15 cellular contexts compared by ENCODE assay signal in the genomic region with DNA sequence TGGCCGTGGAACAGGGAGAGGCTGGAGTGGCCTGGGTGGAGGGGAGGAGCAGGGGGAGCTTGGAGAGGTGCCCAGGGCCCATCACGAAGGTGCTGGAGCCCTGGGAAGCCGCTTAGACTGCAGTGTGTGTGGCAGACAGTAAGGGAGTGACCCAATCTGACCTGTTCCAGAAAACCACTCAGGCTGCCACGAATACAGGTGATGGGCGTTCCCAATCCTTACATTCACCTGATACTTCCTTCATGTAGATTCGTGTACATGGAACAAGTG.
DNase-seq lines count a peak whose midpoint lies in the region; ATAC-seq and TF ChIP-seq lines count a peak whose summit lies in the region.
"Had no signal": no experiment of that assay in that cellular context is flagged by ENCODE, and none has a peak within 500 bp of the region (broad histone marks: within the 10 kb centered on the region; RNA-seq: fewer than 3 reads in every experiment).

No MANE protein-coding gene starts in this region.

- peaks cover 5% of the 10 kb centered on the region for H3K36me3 Mint-ChIP-seq in activated T-helper 1 cell treated with anti-CD3 and anti-CD28 coated beads, Interleukin-12 subunit alpha, Interleukin-12 subunit beta, Interleukin-2, Interleukin-4 antibody, amounts not matched to agents 30 ng/mL and 10 ng/mL and 1 ng/mL, durations not matched to agents 14 hours and 24 hours and 36 hours (ENCODE audit: low read depth)
- peaks cover 59% of the 10 kb centered on the region for H3K36me3 Mint-ChIP-seq in mesothelial cell of epicardium

- H3K27me3 ChIP-seq in gastroesophageal sphincter (no peaks in the 10 kb centered on the region), stomach smooth muscle (ENCODE audit: control insufficient read depth in 1 of 2, insufficient read depth in 2 of 2, low read length in 2 of 2) (no peaks in the 10 kb centered on the region), aorta (ENCODE audit: control insufficient read depth in 1 of 2, insufficient read depth in 2 of 2, low read length in 1 of 2) (no peaks in the 10 kb centered on the region)

- no peak overlapping the region for H3K9ac ChIP-seq in stomach smooth muscle (ENCODE audit: low read length in 2 of 2)
- H3K9ac ChIP-seq: KMS-11 had no signal

- intact Hi-C loops in activated T-helper 1 cell treated with anti-CD3 and anti-CD28 coated beads, Interleukin-12 subunit alpha, Interleukin-12 subunit beta, Interleukin-2, Interleukin-4 antibody, amounts not matched to agents 30 ng/mL and 10 ng/mL and 1 ng/mL, durations not matched to agents 14 hours and 24 hours and 36 hours (cut with micrococcal nuclease), result no loop called here
- intact Hi-C loops in aorta (cut with DNase I), result no loop called here

- TF ChIP-seq EP300 in gastroesophageal sphincter (IDR thresholded peaks at IDR 0.05), result no peak

- TF ChIP-seq POLR2A in gastroesophageal sphincter (IDR thresholded peaks at IDR 0.05), result no peak

- H3K4me1 ChIP-seq in gastroesophageal sphincter (peaks cover 0 to 90% (median 9%) of the 10 kb centered on the region in 3 donors), stomach smooth muscle (ENCODE audit: control insufficient read depth, insufficient read depth, low read length) (peaks cover 42% of the 10 kb centered on the region), aorta (ENCODE audit: control insufficient read depth in 1 of 2, insufficient read depth in 2 of 2, low read length in 2 of 2) (no peaks in the 10 kb centered on the region)

- 35 to 61% methylated on average over 5 to 6 of the region's 6 CpGs for WGBS in gastroesophageal sphincter (ENCODE audit: low coverage in 1 of 2), 2 donors
- WGBS in aorta, 2 donors, result 48 to 54% methylated on average over 6 of the region's 6 CpGs

- peaks cover 7% of the 10 kb centered on the region for H3K4me1 Mint-ChIP-seq in activated T-helper 1 cell treated with anti-CD3 and anti-CD28 coated beads, Interleukin-12 subunit alpha, Interleukin-12 subunit beta, Interleukin-2, Interleukin-4 antibody, amounts not matched to agents 30 ng/mL and 10 ng/mL and 1 ng/mL, durations not matched to agents 14 hours and 24 hours and 36 hours (ENCODE audit: low read depth)
- peaks cover 27% of the 10 kb centered on the region for H3K4me1 Mint-ChIP-seq in mesothelial cell of epicardium
- H3K4me1 Mint-ChIP-seq: neural crest cell had no signal

- H3K27me3 Mint-ChIP-seq in activated T-helper 1 cell treated with anti-CD3 and anti-CD28 coated beads, Interleukin-12 subunit alpha, Interleukin-12 subunit beta, Interleukin-2, Interleukin-4 antibody, amounts not matched to agents 30 ng/mL and 10 ng/mL and 1 ng/mL, durations not matched to agents 14 hours and 24 hours and 36 hours (ENCODE audit: insufficient read depth), result no peaks in the 10 kb centered on the region
- H3K27me3 Mint-ChIP-seq in mesothelial cell of epicardium (ENCODE audit: low read depth), result no peaks in the 10 kb centered on the region

- H3K4me3 ChIP-seq in gastroesophageal sphincter, result no peak overlapping the region
- H3K4me3 ChIP-seq in stomach smooth muscle (ENCODE audit: low read length in 2 of 2), result no peak overlapping the region
- H3K4me3 ChIP-seq in aorta (ENCODE audit: low read length in 2 of 2), result no peak overlapping the region

- H3K36me3 ChIP-seq in gastroesophageal sphincter (peaks cover 0 to 100% of the 10 kb centered on the region in 2 donors), stomach smooth muscle (ENCODE audit: control insufficient read depth in 2 of 2, insufficient read depth in 2 of 2, low read length in 2 of 2) (peaks cover 61 to 65% of the 10 kb centered on the region in 2 donors), aorta (ENCODE audit: control insufficient read depth in 1 of 2, insufficient read depth in 2 of 2, low read length in 1 of 2) (peaks cover 4 to 8% of the 10 kb centered on the region in 2 donors)

- H3K27ac Mint-ChIP-seq in activated T-helper 1 cell treated with anti-CD3 and anti-CD28 coated beads, Interleukin-12 subunit alpha, Interleukin-12 subunit beta, Interleukin-2, Interleukin-4 antibody, amounts not matched to agents 30 ng/mL and 10 ng/mL and 1 ng/mL, durations not matched to agents 14 hours and 24 hours and 36 hours, result peak overlapping the region; percentile 0
- peak overlapping the region; percentile 71 for H3K27ac Mint-ChIP-seq in mesothelial cell of epicardium

- TF ChIP-seq CTCF in gastroesophageal sphincter (IDR thresholded peaks at IDR 0.05) (no peak), mesothelial cell of epicardium (IDR thresholded peaks at IDR 0.05; ENCODE audit: unreplicated experiment) (no peak), GM20000 (IDR thresholded peaks at IDR 0.05; ENCODE audit: extremely low read depth, missing control alignments) (no peak)

- H3K9me3 ChIP-seq in gastroesophageal sphincter, result no peaks in the 10 kb centered on the region
- H3K9me3 ChIP-seq in stomach smooth muscle (ENCODE audit: control insufficient read depth in 2 of 2, low read length in 2 of 2), result no peaks in the 10 kb centered on the region
- no peaks in the 10 kb centered on the region for H3K9me3 ChIP-seq in aorta (ENCODE audit: control insufficient read depth, low read length)

- ATAC-seq in gastroesophageal sphincter, result no peak
- ATAC-seq in aorta (ENCODE audit: low FRiP score), result no peak

- H3K9me3 Mint-ChIP-seq in activated T-helper 1 cell treated with anti-CD3 and anti-CD28 coated beads, Interleukin-12 subunit alpha, Interleukin-12 subunit beta, Interleukin-2, Interleukin-4 antibody, amounts not matched to agents 30 ng/mL and 10 ng/mL and 1 ng/mL, durations not matched to agents 14 hours and 24 hours and 36 hours, result no peaks in the 10 kb centered on the region
- H3K9me3 Mint-ChIP-seq in mesothelial cell of epicardium, result no peaks in the 10 kb centered on the region
- H3K9me3 Mint-ChIP-seq: neural crest cell had no signal

- H3K27ac ChIP-seq in gastroesophageal sphincter, result peak overlapping the region in 3 of 4 donors; percentile 52 to 73 (median 62)
- H3K27ac ChIP-seq in stomach smooth muscle (ENCODE audit: low read length), result peak overlapping the region; percentile 60
- H3K27ac ChIP-seq in aorta (ENCODE audit: low read depth in 1 of 2, low read length in 2 of 2), result peak overlapping the region in 1 of 2 donors; percentile 75
- H3K27ac ChIP-seq: KMS-11 had no signal

- no peak for DNase-seq in activated T-helper 1 cell treated with anti-CD3 and anti-CD28 coated beads, Interleukin-12 subunit alpha, Interleukin-12 subunit beta, Interleukin-2, Interleukin-4 antibody, amounts not matched to agents 30 ng/mL and 10 ng/mL and 1 ng/mL, durations not matched to agents 14 hours and 24 hours and 36 hours (ENCODE audit: low spot score)
- DNase-seq in mesothelial cell of epicardium (ENCODE audit: low spot score in 2 of 2, unreplicated experiment in 2 of 2), result no peak
- no peak for DNase-seq in GF-D8 (lab: John Stamatoyannopoulos, UW)
- no peak for DNase-seq in aorta
- no peak for DNase-seq in GM20000 (ENCODE audit: low spot score)
- DNase-seq: activated CD4-positive, alpha-beta T cell treated with anti-CD3 and anti-CD28 coated beads, Interleukin-2, amount 50 U/mL, for 48 hours; anterior cingulate cortex; EL; NCI-H2029; SIG-M5; stimulated activated CD4-positive, alpha-beta T cell treated with anti-CD3 and anti-CD28 coated beads, Interleukin-15, amount 100 ng/mL, for 24 hours had no signal

- no peak overlapping the region for H3K4me3 Mint-ChIP-seq in activated T-helper 1 cell treated with anti-CD3 and anti-CD28 coated beads, Interleukin-12 subunit alpha, Interleukin-12 subunit beta, Interleukin-2, Interleukin-4 antibody, amounts not matched to agents 30 ng/mL and 10 ng/mL and 1 ng/mL, durations not matched to agents 14 hours and 24 hours and 36 hours
- H3K4me3 Mint-ChIP-seq in mesothelial cell of epicardium, result no peak overlapping the region
- H3K4me3 Mint-ChIP-seq: neural crest cell had no signal
